In the genomic region with DNA sequence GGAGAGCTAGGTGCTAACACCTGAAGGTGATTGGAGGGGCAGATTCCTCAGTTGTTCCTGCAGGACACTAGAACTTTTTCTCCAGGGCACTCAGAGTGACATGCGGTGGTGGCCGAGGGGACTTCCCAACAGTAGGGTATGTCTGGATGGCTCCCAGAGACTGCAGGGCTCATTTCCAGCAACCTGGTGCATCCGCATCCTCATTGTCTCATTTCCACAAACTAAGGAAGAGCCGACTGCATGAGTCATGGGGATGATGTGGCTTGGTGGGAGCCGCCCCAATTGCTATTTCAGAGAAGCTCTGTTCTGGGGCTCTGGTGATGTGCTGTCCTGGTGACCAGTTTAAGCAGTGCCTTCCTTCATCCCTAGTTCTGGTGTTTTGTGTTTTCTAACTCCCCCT, we compare ENCODE assay signal across 10 cellular contexts. TPM values are rescaled to one million over a fixed set of nuclear protein-coding genes. Genes with fewer than 3 reads are reported as not detected.
A peak's percentile ranks its signal among the peaks of the same experiment; 100 is the strongest.
DNase-seq lines count a peak whose midpoint lies in the region; ATAC-seq and TF ChIP-seq lines count a peak whose summit lies in the region.
"Had no signal": no experiment of that assay in that cellular context is flagged by ENCODE, and none has a peak within 500 bp of the region (broad histone marks: within the 10 kb centered on the region; RNA-seq: fewer than 3 reads in every experiment).

No MANE protein-coding gene starts in this region.

- TF ChIP-seq CTCF in PC-3 (conservative IDR thresholded peaks at IDR 0.05; ENCODE audit: low read depth, low read length): no peak

- H3K9me2 ChIP-seq in PC-3 (replicated peaks; ENCODE audit: low read length): no peaks in the 10 kb centered on the region

- H3K27ac ChIP-seq in PC-3 (ENCODE audit: low read length) (peak overlapping the region; percentile 88), epithelial cell of prostate (peak overlapping the region; percentile 98)
- H3K27ac ChIP-seq: SK-N-MC had no signal

- intact Hi-C loops in PC-3 (cut with micrococcal nuclease): loop anchor here (1.0 kb wide), 1 partner anchor 54 kb away; a partner anchor contains a TSS

- H2AFZ ChIP-seq in PC-3 (ENCODE audit: low read length): peak overlapping the region; percentile 21; the same call in 1 of the 2 replicates

- H4K20me1 ChIP-seq in PC-3 (ENCODE audit: low read length): no peaks in the 10 kb centered on the region

- ATAC-seq in PC-3 (peak; percentile 60), HG02852 (IDR thresholded peaks at IDR 0.05; ENCODE audit: unreplicated experiment) (no peak)

- no peaks in the 10 kb centered on the region for H3K9me3 ChIP-seq in PC-3 (ENCODE audit: low read length)

- H3F3A ChIP-seq in PC-3 (ENCODE audit: low read length, unreplicated experiment): peaks cover 15% of the 10 kb centered on the region

- BruUV-seq in PC-3 (replicated peaks; lab: Mats Ljungman, UMichigan): no TSS peak

- DNase-seq in AG08396 (ENCODE audit: low spot score) (peak; percentile 83), PC-3 (peak; percentile 98), epithelial cell of prostate (ENCODE audit: low read depth, low spot score) (peak; percentile 43), non-pigmented ciliary epithelial cell (ENCODE audit: low read depth) (peak; percentile 55), NCI-H510A treated with DMSO at 0.1 percent for 48 hours (lab: John Stamatoyannopoulos, UW) (no peak), OCI-M2 (lab: John Stamatoyannopoulos, UW; ENCODE audit: unreplicated experiment) (no peak), DMS 273 treated with DMSO at 0.1 percent for 48 hours (lab: John Stamatoyannopoulos, UW) (no peak)
- DNase-seq: activated naive CD8-positive, alpha-beta T cell treated with anti-CD3 and anti-CD28 coated beads, Interleukin-2, amount 10 ng/mL, durations not matched to agents 7 days and 5 days had no signal

- no peaks in the 10 kb centered on the region for H3K36me3 ChIP-seq in PC-3 (ENCODE audit: low read depth, low read length)

- 0 out of 2 replicates have a peak, but pooled peaks cover 4% of the 10 kb centered on the region for H3K79me2 ChIP-seq in PC-3 (ENCODE audit: low read length)

- peaks cover 73% of the 10 kb centered on the region for H3K4me1 ChIP-seq in PC-3 (ENCODE audit: insufficient read depth, low read length)

- peak overlapping the region; percentile 71 for H3K4me2 ChIP-seq in PC-3 (ENCODE audit: low read length)

- no peaks in the 10 kb centered on the region for H3K27me3 ChIP-seq in PC-3 (ENCODE audit: low read length)

- CTCF ChIA-PET in PC-3 (lab: Charles Lee): interaction anchor here (1.5 kb wide), 1 partner anchor 24 kb away, joined by 9 read pairs; no protein-coding TSS in a partner anchor

- POLR2A ChIA-PET in PC-3 (lab: Charles Lee; ENCODE audit: unreplicated experiment): interaction anchor here (0.5 to 1.4 kb wide), 7 partner anchors 53 to 1455 kb away, joined by 3 to 6 read pairs (median 4); a partner anchor contains a TSS

- H3K9ac ChIP-seq in PC-3 (ENCODE audit: low read length): peak overlapping the region; percentile 58

- peak overlapping the region; percentile 41; the same call in 1 of the 2 replicates for H3K4me3 ChIP-seq in PC-3 (ENCODE audit: low read length)
- H3K4me3 ChIP-seq: SK-N-MC had no signal

RNA-seq across cellular contexts. Expression of a gene that starts 2.8 kb away (rescaled TPM):
- total RNA-seq in PC-3 (2014; rRNA removed): 1.6 and 9.7 TPM in 2 replicates
- total RNA-seq: activated naive CD8-positive, alpha-beta T cell treated with anti-CD3 and anti-CD28 coated beads, Interleukin-2, amount 10 ng/mL, durations not matched to agents 7 days and 5 days had no signal

RNA-seq across cellular contexts. Expression of a gene that starts 18.6 kb away (rescaled TPM):
- total RNA-seq in PC-3 (2014; rRNA removed): not detected in 2 replicates
- total RNA-seq: activated naive CD8-positive, alpha-beta T cell treated with anti-CD3 and anti-CD28 coated beads, Interleukin-2, amount 10 ng/mL, durations not matched to agents 7 days and 5 days had no signal

RNA-seq across cellular contexts. Expression of a gene that starts 35.2 kb away (rescaled TPM):
- 18.5 and 26.6 TPM in 2 replicates for total RNA-seq in PC-3 (2014; rRNA removed)

RNA-seq across cellular contexts. Expression of a gene that starts 35.4 kb away (rescaled TPM):
- 0.11 TPM in 1 of 2 replicates, not detected in the other for total RNA-seq in PC-3 (2014; rRNA removed)
- total RNA-seq: activated naive CD8-positive, alpha-beta T cell treated with anti-CD3 and anti-CD28 coated beads, Interleukin-2, amount 10 ng/mL, durations not matched to agents 7 days and 5 days had no signal

RNA-seq across cellular contexts. Expression of a gene that starts 53.5 kb away (rescaled TPM):
- 8.6 and 11.4 TPM in 2 replicates for total RNA-seq in PC-3 (2014; rRNA removed)

Comparison
In these comparisons a context has a peak if more than half of its experiments do, and no peak if none do; other contexts are left out.
1. DNase-seq: peak in AG08396 (single experiment), PC-3 (single experiment), epithelial cell of prostate (single experiment) and non-pigmented ciliary epithelial cell (single experiment); none in NCI-H510A treated with DMSO at 0.1 percent for 48 hours (single experiment), OCI-M2 (single experiment) and DMS 273 treated with DMSO at 0.1 percent for 48 hours (single experiment).